ENCODE assay signal across 8 cellular contexts in genomic region chr7:75642810-75643486, GRCh38.
DNase-seq lines count a peak whose midpoint lies in the region; ATAC-seq and TF ChIP-seq lines count a peak whose summit lies in the region.

No MANE protein-coding gene starts in this region.

- in situ Hi-C loops in Panc1 (cut with HindIII; ENCODE audit: low pct_unique_long_range_greater_than_20kb, low sequenced_read_pairs), result no loop called here

- peaks cover 4% of the 10 kb centered on the region for H3K9me3 ChIP-seq in CD8-positive, alpha-beta memory T cell (ENCODE audit: low read length)
- no peaks in the 10 kb centered on the region for H3K9me3 ChIP-seq in Panc1 (ENCODE audit: control insufficient read depth, insufficient read depth, low read depth, low read length)

- ATAC-seq in Panc1 (peak; percentile 68), GM19452 (IDR thresholded peaks at IDR 0.05; ENCODE audit: unreplicated experiment) (no peak), HG02759 (IDR thresholded peaks at IDR 0.05; ENCODE audit: unreplicated experiment) (no peak)

- POLR2A ChIA-PET in CD8-positive, alpha-beta memory T cell (lab: Charles Lee), result no interaction called here
- POLR2A ChIA-PET in Panc1 (lab: Charles Lee), result no interaction called here

- BruUV-seq in Panc1 (replicated peaks; lab: Mats Ljungman, UMichigan), result no TSS peak

- peak overlapping the region in 2 of 7 donors; percentile 44 to 45 for H3K4me3 Mint-ChIP-seq in CD8-positive, alpha-beta memory T cell

- H3K4me1 Mint-ChIP-seq in CD8-positive, alpha-beta memory T cell, result peaks cover 11 to 14% (median 13%) of the 10 kb centered on the region in 3 donors

- peaks cover 3 to 4% (median 3%) of the 10 kb centered on the region in 3 donors for H3K36me3 Mint-ChIP-seq in CD8-positive, alpha-beta memory T cell

- no peaks in the 10 kb centered on the region for H3K27me3 ChIP-seq in CD8-positive, alpha-beta memory T cell (ENCODE audit: insufficient read depth, low read length, poor library complexity, severe bottlenecking)
- H3K27me3 ChIP-seq in Panc1 (ENCODE audit: control insufficient read depth, insufficient read depth, low read length), result no peaks in the 10 kb centered on the region

- H3K27ac ChIP-seq in CD8-positive, alpha-beta memory T cell (ENCODE audit: low read depth, low read length), result no peak overlapping the region
- H3K27ac ChIP-seq in Panc1 (ENCODE audit: low read length), result no peak overlapping the region

- H3K4me1 ChIP-seq in CD8-positive, alpha-beta memory T cell (ENCODE audit: insufficient read depth, low read length), result peaks cover 7% of the 10 kb centered on the region
- peaks cover 10% of the 10 kb centered on the region for H3K4me1 ChIP-seq in Panc1 (ENCODE audit: control insufficient read depth, insufficient read depth, low read length)

- intact Hi-C loops in Panc1 (cut with micrococcal nuclease; ENCODE audit: unreplicated experiment), result loop anchor here (10.0 kb wide), 2 partner anchors 92 to 122 kb away; partner anchors contain the start of gene HIP1

- H3K36me3 ChIP-seq in CD8-positive, alpha-beta memory T cell (ENCODE audit: insufficient read depth, low read length), result no peaks in the 10 kb centered on the region
- H3K36me3 ChIP-seq in Panc1 (ENCODE audit: control insufficient read depth, insufficient read depth, low read length), result no peaks in the 10 kb centered on the region

- no peak overlapping the region for H3K4me3 ChIP-seq in CD8-positive, alpha-beta memory T cell (ENCODE audit: low read length)
- H3K4me3 ChIP-seq in Panc1 (ENCODE audit: low read depth in 2 of 2, low read length in 2 of 2) (no peak overlapping the region), fibroblast of villous mesenchyme (ENCODE audit: low read depth, low read length) (no peak overlapping the region), retinal pigment epithelial cell (ENCODE audit: low read length) (no peak overlapping the region)

- TF ChIP-seq CTCF in Panc1 (IDR thresholded peaks at IDR 0.05) (peak; percentile 93), fibroblast of villous mesenchyme (IDR thresholded peaks at IDR 0.05; ENCODE audit: insufficient read depth, low read depth, low read length) (peak; percentile 74), retinal pigment epithelial cell (conservative IDR thresholded peaks at IDR 0.05; ENCODE audit: low read depth, low read length) (peak; percentile 85)

- CTCF ChIA-PET in CD8-positive, alpha-beta memory T cell (lab: Charles Lee), result interaction anchor here (1.0 to 1.3 kb wide), 2 partner anchors 8 to 21 kb away, joined by 3 read pairs; no protein-coding TSS in a partner anchor
- CTCF ChIA-PET in Panc1 (lab: Charles Lee), result no interaction called here

- H3K9me3 Mint-ChIP-seq in CD8-positive, alpha-beta memory T cell, result peaks cover 0 to 6% (median 4%) of the 10 kb centered on the region in 5 donors

- peak overlapping the region in 2 of 8 donors; percentile 18 to 45 for H3K27ac Mint-ChIP-seq in CD8-positive, alpha-beta memory T cell

- H3K27me3 Mint-ChIP-seq in CD8-positive, alpha-beta memory T cell, result peaks cover 0 to 3% of the 10 kb centered on the region in 2 donors

- DNase-seq in CD8-positive, alpha-beta memory T cell, result peak; percentile 36 to 73 (median 63)
- DNase-seq in HCEC 1CT, result peak; percentile 47
- peak; percentile 67 for DNase-seq in Panc1 (ENCODE audit: low read depth, low spot score)
- peak; percentile 75 to 81 for DNase-seq in activated T-cell treated with anti-CD3 and anti-CD28 coated beads, Interleukin-2, amount 50 U/mL, for 48 hours
- DNase-seq in fibroblast of villous mesenchyme (ENCODE audit: low read depth), result peak; percentile 62
- DNase-seq in retinal pigment epithelial cell (ENCODE audit: low read depth), result peak; percentile 26

Comparison
In these comparisons a context has a peak if more than half of its experiments do, and no peak if none do; other contexts are left out.
1. DNase-seq: peak in every context shown above with its lines; median percentile 78 in activated T-cell treated with anti-CD3 and anti-CD28 coated beads, Interleukin-2, amount 50 U/mL, for 48 hours; 67 in Panc1; 63 in CD8-positive, alpha-beta memory T cell; 62 in fibroblast of villous mesenchyme; 47 in HCEC 1CT; 26 in retinal pigment epithelial cell.